ENCODE assay signal across 1 cellular context in the genomic region with DNA sequence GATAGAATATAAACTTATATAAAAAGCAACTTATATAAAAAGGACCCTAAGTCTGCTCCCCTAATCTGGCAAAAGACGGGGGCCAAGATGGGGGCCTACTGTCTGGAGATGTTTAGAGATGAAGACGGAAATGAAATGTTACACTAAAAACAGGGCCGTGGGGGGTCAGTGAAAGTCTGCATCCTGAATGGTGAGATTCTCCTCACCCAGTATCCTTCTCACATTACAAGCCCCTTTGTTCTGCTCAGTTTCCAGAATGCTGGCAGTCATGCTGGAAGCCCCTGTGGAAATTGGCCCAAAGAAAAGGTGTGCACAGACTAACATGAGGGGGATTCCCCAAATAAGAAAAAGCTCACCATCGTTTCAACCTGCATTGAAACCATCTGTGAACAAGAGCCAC.
TF ChIP-seq lines count a peak whose summit lies in the region.

No MANE protein-coding gene starts in this region.

TF ChIP-seq in WTC11, 78 proteins besides CTCF, POLR2A, EP300 and RAD21 (continued from another document):
- TF ChIP-seq, protein P1, sequence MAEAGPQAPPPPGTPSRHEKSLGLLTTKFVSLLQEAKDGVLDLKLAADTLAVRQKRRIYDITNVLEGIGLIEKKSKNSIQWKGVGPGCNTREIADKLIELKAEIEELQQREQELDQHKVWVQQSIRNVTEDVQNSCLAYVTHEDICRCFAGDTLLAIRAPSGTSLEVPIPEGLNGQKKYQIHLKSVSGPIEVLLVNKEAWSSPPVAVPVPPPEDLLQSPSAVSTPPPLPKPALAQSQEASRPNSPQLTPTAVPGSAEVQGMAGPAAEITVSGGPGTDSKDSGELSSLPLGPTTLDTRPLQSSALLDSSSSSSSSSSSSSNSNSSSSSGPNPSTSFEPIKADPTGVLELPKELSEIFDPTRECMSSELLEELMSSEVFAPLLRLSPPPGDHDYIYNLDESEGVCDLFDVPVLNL (CRISPR knock-in tag; IDR thresholded peaks at IDR 0.05; ENCODE audit: borderline replicate concordance, low read depth): no peak
- TF ChIP-seq NR3C1 (CRISPR knock-in tag; conservative IDR thresholded peaks at IDR 0.05; ENCODE audit: low read depth) (no peak), ESRRA (CRISPR knock-in tag; IDR thresholded peaks at IDR 0.05; ENCODE audit: borderline replicate concordance) (no peak), TCF7 (CRISPR knock-in tag; IDR thresholded peaks at IDR 0.05; ENCODE audit: low read depth) (no peak), ZNF219 (CRISPR knock-in tag; IDR thresholded peaks at IDR 0.05; ENCODE audit: borderline replicate concordance) (no peak), SMAD3 (CRISPR knock-in tag; IDR thresholded peaks at IDR 0.05; ENCODE audit: borderline replicate concordance) (no peak), FOXP1 (CRISPR knock-in tag; IDR thresholded peaks at IDR 0.05; ENCODE audit: borderline replicate concordance) (no peak), IRF2 (CRISPR knock-in tag; IDR thresholded peaks at IDR 0.05; ENCODE audit: borderline replicate concordance, low read depth) (no peak), OVOL2 (CRISPR knock-in tag; IDR thresholded peaks at IDR 0.05; ENCODE audit: borderline replicate concordance) (no peak)
- TF ChIP-seq, protein P2, sequence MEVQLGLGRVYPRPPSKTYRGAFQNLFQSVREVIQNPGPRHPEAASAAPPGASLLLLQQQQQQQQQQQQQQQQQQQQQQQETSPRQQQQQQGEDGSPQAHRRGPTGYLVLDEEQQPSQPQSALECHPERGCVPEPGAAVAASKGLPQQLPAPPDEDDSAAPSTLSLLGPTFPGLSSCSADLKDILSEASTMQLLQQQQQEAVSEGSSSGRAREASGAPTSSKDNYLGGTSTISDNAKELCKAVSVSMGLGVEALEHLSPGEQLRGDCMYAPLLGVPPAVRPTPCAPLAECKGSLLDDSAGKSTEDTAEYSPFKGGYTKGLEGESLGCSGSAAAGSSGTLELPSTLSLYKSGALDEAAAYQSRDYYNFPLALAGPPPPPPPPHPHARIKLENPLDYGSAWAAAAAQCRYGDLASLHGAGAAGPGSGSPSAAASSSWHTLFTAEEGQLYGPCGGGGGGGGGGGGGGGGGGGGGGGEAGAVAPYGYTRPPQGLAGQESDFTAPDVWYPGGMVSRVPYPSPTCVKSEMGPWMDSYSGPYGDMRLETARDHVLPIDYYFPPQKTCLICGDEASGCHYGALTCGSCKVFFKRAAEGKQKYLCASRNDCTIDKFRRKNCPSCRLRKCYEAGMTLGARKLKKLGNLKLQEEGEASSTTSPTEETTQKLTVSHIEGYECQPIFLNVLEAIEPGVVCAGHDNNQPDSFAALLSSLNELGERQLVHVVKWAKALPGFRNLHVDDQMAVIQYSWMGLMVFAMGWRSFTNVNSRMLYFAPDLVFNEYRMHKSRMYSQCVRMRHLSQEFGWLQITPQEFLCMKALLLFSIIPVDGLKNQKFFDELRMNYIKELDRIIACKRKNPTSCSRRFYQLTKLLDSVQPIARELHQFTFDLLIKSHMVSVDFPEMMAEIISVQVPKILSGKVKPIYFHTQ (CRISPR knock-in tag; IDR thresholded peaks at IDR 0.05): no peak
- TF ChIP-seq, protein P3, sequence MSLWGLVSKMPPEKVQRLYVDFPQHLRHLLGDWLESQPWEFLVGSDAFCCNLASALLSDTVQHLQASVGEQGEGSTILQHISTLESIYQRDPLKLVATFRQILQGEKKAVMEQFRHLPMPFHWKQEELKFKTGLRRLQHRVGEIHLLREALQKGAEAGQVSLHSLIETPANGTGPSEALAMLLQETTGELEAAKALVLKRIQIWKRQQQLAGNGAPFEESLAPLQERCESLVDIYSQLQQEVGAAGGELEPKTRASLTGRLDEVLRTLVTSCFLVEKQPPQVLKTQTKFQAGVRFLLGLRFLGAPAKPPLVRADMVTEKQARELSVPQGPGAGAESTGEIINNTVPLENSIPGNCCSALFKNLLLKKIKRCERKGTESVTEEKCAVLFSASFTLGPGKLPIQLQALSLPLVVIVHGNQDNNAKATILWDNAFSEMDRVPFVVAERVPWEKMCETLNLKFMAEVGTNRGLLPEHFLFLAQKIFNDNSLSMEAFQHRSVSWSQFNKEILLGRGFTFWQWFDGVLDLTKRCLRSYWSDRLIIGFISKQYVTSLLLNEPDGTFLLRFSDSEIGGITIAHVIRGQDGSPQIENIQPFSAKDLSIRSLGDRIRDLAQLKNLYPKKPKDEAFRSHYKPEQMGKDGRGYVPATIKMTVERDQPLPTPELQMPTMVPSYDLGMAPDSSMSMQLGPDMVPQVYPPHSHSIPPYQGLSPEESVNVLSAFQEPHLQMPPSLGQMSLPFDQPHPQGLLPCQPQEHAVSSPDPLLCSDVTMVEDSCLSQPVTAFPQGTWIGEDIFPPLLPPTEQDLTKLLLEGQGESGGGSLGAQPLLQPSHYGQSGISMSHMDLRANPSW (CRISPR knock-in tag; conservative IDR thresholded peaks at IDR 0.05; ENCODE audit: low read depth): no peak
